ENCODE assay signal across 8 cellular contexts in the genomic region with DNA sequence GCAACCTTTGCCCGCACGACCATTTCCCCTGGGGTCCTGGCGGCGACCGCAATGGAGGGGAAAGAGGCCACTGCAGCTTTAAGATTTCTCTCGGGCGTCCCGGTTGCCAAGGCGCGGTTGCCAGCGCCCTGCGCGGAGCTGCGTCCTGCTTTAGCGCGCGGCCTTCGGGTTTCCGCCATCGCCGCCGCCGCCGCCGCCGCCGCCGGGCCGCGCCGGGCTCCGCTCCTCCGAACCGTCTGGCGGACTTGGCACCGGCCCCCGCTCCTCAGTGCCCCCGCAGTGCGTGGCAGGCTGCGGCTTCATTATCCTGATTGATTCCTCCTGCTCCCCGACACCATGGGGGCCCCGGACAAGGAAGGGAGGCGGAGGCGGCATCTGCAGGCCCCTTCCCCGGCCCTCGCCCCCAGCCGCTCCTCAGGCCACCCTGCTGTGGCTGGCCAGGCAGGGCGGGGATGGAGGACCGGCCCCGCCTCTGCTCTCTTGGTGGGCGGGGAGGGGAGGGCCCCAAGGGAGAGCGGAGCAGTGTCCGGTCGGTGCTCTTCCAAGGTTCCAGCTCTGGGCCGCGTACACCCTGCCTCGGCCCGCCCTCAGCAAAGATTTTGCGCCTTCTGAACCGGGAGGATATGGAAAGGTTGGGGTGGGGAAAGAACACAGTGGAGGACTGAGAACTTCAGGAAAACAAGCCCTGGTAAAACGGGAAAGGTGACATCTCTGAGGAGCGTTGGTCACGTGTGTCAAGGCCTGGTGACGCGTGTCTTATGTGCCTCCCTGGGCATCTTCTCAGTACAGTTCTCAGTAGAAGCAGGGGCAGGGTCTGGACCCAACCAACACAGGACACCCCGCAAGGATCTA. TPM values are rescaled to one million over a fixed set of nuclear protein-coding genes. Genes with fewer than 3 reads are reported as not detected.
A peak's percentile ranks its signal among the peaks of the same experiment; 100 is the strongest.
DNase-seq lines count a peak whose midpoint lies in the region; ATAC-seq, FAIRE-seq and TF ChIP-seq lines count a peak whose summit lies in the region.

No MANE protein-coding gene starts in this region.

- ATAC-seq in CD4-positive, CD25-positive, alpha-beta regulatory T cell (ENCODE audit: low read depth in 2 of 2), result peak; percentile 52 to 53
- no peak for ATAC-seq in GM21528 (IDR thresholded peaks at IDR 0.05; ENCODE audit: low FRiP score, unreplicated experiment)

- peaks cover 0 to 8% (median 5%) of the 10 kb centered on the region in 4 donors for H3K4me1 Mint-ChIP-seq in CD4-positive, CD25-positive, alpha-beta regulatory T cell
- peaks cover 2% of the 10 kb centered on the region for H3K4me1 Mint-ChIP-seq in astrocyte (ENCODE audit: low read depth, unreplicated experiment)

- FAIRE-seq in astrocyte (lab: Jason Lieb, UNC), result no peak

- peak overlapping the region in 3 of 4 donors; percentile 40 to 89 (median 77) for H3K4me3 Mint-ChIP-seq in CD4-positive, CD25-positive, alpha-beta regulatory T cell
- H3K4me3 Mint-ChIP-seq in astrocyte (ENCODE audit: unreplicated experiment), result peak overlapping the region; percentile 87

- H3K9me3 ChIP-seq in CD4-positive, CD25-positive, alpha-beta regulatory T cell (ENCODE audit: control insufficient read depth in 2 of 2, low read length in 2 of 2), result peaks cover 0 to 6% of the 10 kb centered on the region in 2 experiments
- H3K9me3 ChIP-seq in Peyer's patch, result no peaks in the 10 kb centered on the region
- no peaks in the 10 kb centered on the region for H3K9me3 ChIP-seq in astrocyte (ENCODE audit: insufficient read depth, low read depth, low read length)
- peaks cover 0 to 6% of the 10 kb centered on the region in 2 donors for H3K9me3 ChIP-seq in right atrium auricular region
- H3K9me3 ChIP-seq in prostate gland, result no peaks in the 10 kb centered on the region

- intact Hi-C loops in prostate gland (cut with DNase I), result no loop called here

- H3K4me2 ChIP-seq in astrocyte (ENCODE audit: low read length), result peak overlapping the region; percentile 84

- peak overlapping the region; percentile 60 for H3K9ac ChIP-seq in astrocyte (ENCODE audit: low read length)

- H3K36me3 ChIP-seq in CD4-positive, CD25-positive, alpha-beta regulatory T cell (ENCODE audit: control insufficient read depth, insufficient read depth, low read length), result peaks cover 19% of the 10 kb centered on the region
- peaks cover 0 to 2% (median 0%) of the 10 kb centered on the region in 3 donors for H3K36me3 ChIP-seq in Peyer's patch
- peaks cover 5% of the 10 kb centered on the region for H3K36me3 ChIP-seq in astrocyte (ENCODE audit: insufficient read depth, low read length)
- no peaks in the 10 kb centered on the region for H3K36me3 ChIP-seq in right atrium auricular region
- H3K36me3 ChIP-seq in prostate gland, result no peaks in the 10 kb centered on the region

- peak in 1 of 3 donors; percentile 58 for DNase-seq in CD4-positive, CD25-positive, alpha-beta regulatory T cell
- DNase-seq in HCEC 1CT (peak; percentile 59), Peyer's patch (peak; percentile 20 to 79 (median 74)), astrocyte (ENCODE audit: low read depth) (peak; percentile 54), right atrium auricular region (ENCODE audit: low spot score) (peak; percentile 68), prostate gland (ENCODE audit: low spot score) (peak; percentile 75), GF-D8 (lab: John Stamatoyannopoulos, UW) (no peak)

- H3K27me3 ChIP-seq in CD4-positive, CD25-positive, alpha-beta regulatory T cell (ENCODE audit: control insufficient read depth, insufficient read depth, low read length), result no peaks in the 10 kb centered on the region
- no peaks in the 10 kb centered on the region for H3K27me3 ChIP-seq in Peyer's patch
- H3K27me3 ChIP-seq in astrocyte (ENCODE audit: insufficient read depth, low read length), result peaks cover 5% of the 10 kb centered on the region
- H3K27me3 ChIP-seq in right atrium auricular region, result no peaks in the 10 kb centered on the region
- H3K27me3 ChIP-seq in prostate gland (replicated peaks; ENCODE audit: insufficient read depth), result no peaks in the 10 kb centered on the region

- no peak overlapping the region for H3K27ac ChIP-seq in CD4-positive, CD25-positive, alpha-beta regulatory T cell (ENCODE audit: insufficient read depth, low read length, poor library complexity, severe bottlenecking)
- H3K27ac ChIP-seq in Peyer's patch (peak overlapping the region; percentile 57 to 86 (median 67)), astrocyte (ENCODE audit: low read depth, low read length) (no peak overlapping the region), right atrium auricular region (peak overlapping the region; percentile 82 to 87), prostate gland (peak overlapping the region; percentile 91 to 93)

- no peaks in the 10 kb centered on the region for H3K79me2 ChIP-seq in astrocyte (ENCODE audit: insufficient read depth, low read length)

- H3K36me3 Mint-ChIP-seq in CD4-positive, CD25-positive, alpha-beta regulatory T cell, result peaks cover 28% of the 10 kb centered on the region
- peaks cover 23% of the 10 kb centered on the region for H3K36me3 Mint-ChIP-seq in astrocyte (ENCODE audit: low read depth, unreplicated experiment)

- peaks cover 0 to 15% (median 7%) of the 10 kb centered on the region in 7 donors for H3K9me3 Mint-ChIP-seq in CD4-positive, CD25-positive, alpha-beta regulatory T cell
- H3K9me3 Mint-ChIP-seq in astrocyte (ENCODE audit: unreplicated experiment), result peaks cover 9% of the 10 kb centered on the region

- 1% methylated on average over 63 of the region's 66 CpGs for WGBS in prostate gland

- TF ChIP-seq CTCF in Peyer's patch (IDR thresholded peaks at IDR 0.05), result peak in 1 of 6 experiments; percentile 3
- TF ChIP-seq CTCF in astrocyte (IDR thresholded peaks at IDR 0.05; ENCODE audit: insufficient read depth, low read depth, low read length), result no peak
- TF ChIP-seq CTCF in right atrium auricular region (IDR thresholded peaks at IDR 0.05), result no peak
- TF ChIP-seq CTCF in prostate gland (IDR thresholded peaks at IDR 0.05), result no peak

- peak overlapping the region; percentile 78 for H2AFZ ChIP-seq in astrocyte (ENCODE audit: low read depth, low read length)

- H3K4me3 ChIP-seq in CD4-positive, CD25-positive, alpha-beta regulatory T cell (ENCODE audit: low read depth, low read length), result no peak overlapping the region
- H3K4me3 ChIP-seq in Peyer's patch, result peak overlapping the region; percentile 49 to 88 (median 60)
- H3K4me3 ChIP-seq in astrocyte (ENCODE audit: insufficient read depth, low read depth, low read length), result peak overlapping the region; percentile 49
- peak overlapping the region; percentile 61 to 65 for H3K4me3 ChIP-seq in right atrium auricular region
- H3K4me3 ChIP-seq in prostate gland, result peak overlapping the region; percentile 60 to 70

- no peaks in the 10 kb centered on the region for H3K4me1 ChIP-seq in CD4-positive, CD25-positive, alpha-beta regulatory T cell (ENCODE audit: control insufficient read depth, insufficient read depth, low read length, poor library complexity, severe bottlenecking)
- H3K4me1 ChIP-seq in Peyer's patch (peaks cover 0 to 15% (median 0%) of the 10 kb centered on the region in 4 donors), astrocyte (ENCODE audit: insufficient read depth, low read length) (peaks cover 4% of the 10 kb centered on the region), right atrium auricular region (peaks cover 0 to 13% of the 10 kb centered on the region in 2 donors), prostate gland (replicated peaks) (no peaks in the 10 kb centered on the region)

- H3K27me3 Mint-ChIP-seq in CD4-positive, CD25-positive, alpha-beta regulatory T cell, result peaks cover 12% of the 10 kb centered on the region
- peaks cover 23% of the 10 kb centered on the region for H3K27me3 Mint-ChIP-seq in astrocyte (ENCODE audit: low read depth, unreplicated experiment)

- no peak overlapping the region for H3K27ac Mint-ChIP-seq in CD4-positive, CD25-positive, alpha-beta regulatory T cell
- peak overlapping the region; percentile 82 for H3K27ac Mint-ChIP-seq in astrocyte (ENCODE audit: unreplicated experiment)

- no peaks in the 10 kb centered on the region for H4K20me1 ChIP-seq in astrocyte (ENCODE audit: insufficient read depth, low read length)

- TF ChIP-seq POLR2A in Peyer's patch (IDR thresholded peaks at IDR 0.05) (no peak), prostate gland (IDR thresholded peaks at IDR 0.05) (no peak)

RNA-seq across cellular contexts. Expression of gene NEUROD2, which starts 34.0 kb away (rescaled TPM):
- total RNA-seq in CD4-positive, CD25-positive, alpha-beta regulatory T cell, result not detected
- polyA plus RNA-seq in CD4-positive, CD25-positive, alpha-beta regulatory T cell, result not detected
- total RNA-seq in Peyer's patch (not detected), astrocyte (not detected in 2 replicates), right atrium auricular region (not detected), prostate gland (under 1 TPM in 1 of 2 donors, not detected in 1; 0.17 TPM)

RNA-seq across cellular contexts. Expression of gene PPP1R1B, which starts 53.1 kb away (rescaled TPM):
- not detected for total RNA-seq in CD4-positive, CD25-positive, alpha-beta regulatory T cell
- polyA plus RNA-seq in CD4-positive, CD25-positive, alpha-beta regulatory T cell, result not detected
- total RNA-seq in Peyer's patch (100 to 1,000 TPM in 3 of 4 donors, 10 to 100 TPM in 1; 71.8 to 161 (median 125) TPM), astrocyte (0.26 and 0.39 TPM in 2 replicates), right atrium auricular region (1 to 10 TPM in 1 of 2 donors, not detected in 1; 6.7 TPM), prostate gland (100 to 1,000 TPM in 1 of 2 donors, 10 to 100 TPM in 1; 69.0 to 108 TPM)

Comparison
In these comparisons a context has a peak if more than half of its experiments do, and no peak if none do; other contexts are left out.
1. H3K27ac ChIP-seq: peak in Peyer's patch (4 of 4), right atrium auricular region (2 of 2) and prostate gland (2 of 2); none in CD4-positive, CD25-positive, alpha-beta regulatory T cell (single experiment) and astrocyte (single experiment).
2. RNA of gene PPP1R1B, which starts 53.1 kb away (total RNA-seq): 71.8 to 161 TPM in Peyer's patch and 69.0 to 108 TPM in prostate gland; 6.7 TPM in right atrium auricular region, 0.26 to 0.39 TPM in astrocyte and not detected in CD4-positive, CD25-positive, alpha-beta regulatory T cell (single experiment); every median in the first group is over 4 times any median in the second.